ENCODE assay signal across 8 cellular contexts in genomic region chr16:15672127-15672513, GRCh38. TPM values are rescaled to one million over a fixed set of nuclear protein-coding genes. Genes with fewer than 3 reads are reported as not detected.
DNase-seq lines count a peak whose midpoint lies in the region; FAIRE-seq and TF ChIP-seq lines count a peak whose summit lies in the region.
"Not testable (repeated sequence)": the region's sequence is repeated elsewhere in the genome, so short reads cannot be mapped to it uniquely, and the experiment has no call there.

No MANE protein-coding gene starts in this region.

- peak overlapping the region; percentile 66 for H3K4me3 Mint-ChIP-seq in activated CD4-positive, alpha-beta T cell treated with anti-CD3 and anti-CD28 coated beads, Interleukin-2, amount 10 ng/mL, durations not matched to agents 24 days and 14 days
- not testable (repeated sequence) for H3K4me3 Mint-ChIP-seq in endodermal cell
- peak overlapping the region; percentile 58 for H3K4me3 Mint-ChIP-seq in neural crest cell

- not testable (repeated sequence) for H3K9ac ChIP-seq in endodermal cell (ENCODE audit: extremely low read depth, low read length, poor library complexity, severe bottlenecking)
- H3K9ac ChIP-seq in kidney (ENCODE audit: low read length in 2 of 2) = peak overlapping the region in 1 of 2 donors; percentile 46

- 85 to 92% (median 90%) methylated on average over 10 of the region's 10 CpGs for WGBS in adrenal gland, 4 donors
- WGBS in endodermal cell (ENCODE audit: insufficient coverage in 1 of 2, insufficient read length in 1 of 2), 2 experiments = 88 to 96% methylated on average over 9 to 10 of the region's 10 CpGs
- WGBS in stomach, 5 donors = 88 to 96% (median 92%) methylated on average over 10 of the region's 10 CpGs

- not testable (repeated sequence) for TF ChIP-seq EP300 in Ishikawa (IDR thresholded peaks at IDR 0.05; ENCODE audit: borderline replicate concordance); stomach (IDR thresholded peaks at IDR 0.05)

- not testable (repeated sequence) for H3K9me3 Mint-ChIP-seq in activated CD4-positive, alpha-beta T cell treated with anti-CD3 and anti-CD28 coated beads, Interleukin-2, amount 10 ng/mL, durations not matched to agents 24 days and 14 days; endodermal cell; neural crest cell

- H3K27ac Mint-ChIP-seq in activated CD4-positive, alpha-beta T cell treated with anti-CD3 and anti-CD28 coated beads, Interleukin-2, amount 10 ng/mL, durations not matched to agents 24 days and 14 days = peak overlapping the region; percentile 90
- H3K27ac Mint-ChIP-seq in endodermal cell (peak overlapping the region; percentile 58), neural crest cell (ENCODE audit: unreplicated experiment) (peak overlapping the region; percentile 98)

- not testable (repeated sequence) for H3K79me2 ChIP-seq in ACC112 (ENCODE audit: control insufficient read depth, insufficient read depth, low read length, unreplicated experiment)

- TF ChIP-seq RAD21 in Ishikawa (IDR thresholded peaks at IDR 0.05; ENCODE audit: low read depth) = not testable (repeated sequence)

- peak overlapping the region; percentile 2; the same call in 1 of the 2 replicates for H3K4me3 ChIP-seq in ACC112 (ENCODE audit: low read depth, low read length)
- H3K4me3 ChIP-seq in adrenal gland; endodermal cell (ENCODE audit: low read length); kidney (ENCODE audit: low read length in 2 of 2); stomach: not testable (repeated sequence)

- FAIRE-seq in kidney (lab: Jason Lieb, UNC) = not testable (repeated sequence)

- not testable (repeated sequence) for H3K27me3 Mint-ChIP-seq in activated CD4-positive, alpha-beta T cell treated with anti-CD3 and anti-CD28 coated beads, Interleukin-2, amount 10 ng/mL, durations not matched to agents 24 days and 14 days; endodermal cell (ENCODE audit: insufficient read depth); neural crest cell (ENCODE audit: low read depth)

- peaks cover 49% of the 10 kb centered on the region for H3K36me3 Mint-ChIP-seq in activated CD4-positive, alpha-beta T cell treated with anti-CD3 and anti-CD28 coated beads, Interleukin-2, amount 10 ng/mL, durations not matched to agents 24 days and 14 days (ENCODE audit: low read depth)
- peaks cover 53% of the 10 kb centered on the region for H3K36me3 Mint-ChIP-seq in endodermal cell (ENCODE audit: low read depth)
- not testable (repeated sequence) for H3K36me3 Mint-ChIP-seq in neural crest cell (ENCODE audit: low read depth)

- H3K9me3 ChIP-seq in adrenal gland (replicated peaks in 1 of 3); endodermal cell (ENCODE audit: control insufficient read depth, low read length); kidney (ENCODE audit: control insufficient read depth in 1 of 2, low read length in 2 of 2); stomach: not testable (repeated sequence)

- not testable (repeated sequence) for TF ChIP-seq POLR2A in adrenal gland (IDR thresholded peaks at IDR 0.05); stomach (IDR thresholded peaks at IDR 0.05)

- not testable (repeated sequence) for DNase-seq in activated CD4-positive, alpha-beta T cell treated with anti-CD3 and anti-CD28 coated beads, Interleukin-2, amount 10 ng/mL, durations not matched to agents 24 days and 14 days; adrenal gland; endodermal cell; kidney; neural crest cell (ENCODE audit: low read depth, low spot score); stomach

- peak overlapping the region; percentile 90 for H3K27ac ChIP-seq in ACC112 (ENCODE audit: low read depth, low read length)
- H3K27ac ChIP-seq in adrenal gland = peak overlapping the region in 3 of 5 donors; percentile 49 to 89 (median 78)
- H3K27ac ChIP-seq in endodermal cell (ENCODE audit: low read depth, low read length) = peak overlapping the region; percentile 60
- peak overlapping the region; percentile 34 to 87 for H3K27ac ChIP-seq in kidney (ENCODE audit: low read depth in 2 of 2, low read length in 2 of 2)
- H3K27ac ChIP-seq in stomach = peak overlapping the region in 4 of 5 donors; percentile 75 to 90 (median 82)

- intact Hi-C loops in activated CD4-positive, alpha-beta T cell treated with anti-CD3 and anti-CD28 coated beads, Interleukin-2, amount 10 ng/mL, durations not matched to agents 24 days and 14 days (cut with micrococcal nuclease) = loop anchor here (2.0 kb wide), 1 partner anchor 21 kb away; the partner anchor contains the start of gene NDE1
- intact Hi-C loops in adrenal gland (cut with DNase I); kidney (cut with DNase I); stomach (cut with DNase I; ENCODE audit: low total_unique reads): not testable (repeated sequence)

- not testable (repeated sequence) for H2AFZ ChIP-seq in ACC112 (ENCODE audit: low read length, unreplicated experiment)

- not testable (repeated sequence) for H3K36me3 ChIP-seq in ACC112 (ENCODE audit: insufficient read depth, low read length); kidney (ENCODE audit: control insufficient read depth in 1 of 2, insufficient read depth in 2 of 2, low read length in 2 of 2)
- H3K36me3 ChIP-seq in adrenal gland (replicated peaks in 1 of 2) = peaks cover 0 to 20% of the 10 kb centered on the region in 2 donors
- peaks cover 19% of the 10 kb centered on the region for H3K36me3 ChIP-seq in endodermal cell (ENCODE audit: control insufficient read depth, insufficient read depth, low read length)
- peaks cover 23 to 75% (median 62%) of the 10 kb centered on the region in 4 donors for H3K36me3 ChIP-seq in stomach

- TF ChIP-seq CTCF in adrenal gland (IDR thresholded peaks at IDR 0.05); endodermal cell (conservative IDR thresholded peaks at IDR 0.05); kidney (IDR thresholded peaks at IDR 0.05; ENCODE audit: borderline replicate concordance, extremely low read depth, insufficient read depth); neural crest cell (conservative IDR thresholded peaks at IDR 0.05); stomach (IDR thresholded peaks at IDR 0.05): not testable (repeated sequence)

- peaks cover 23% of the 10 kb centered on the region for H3K4me1 ChIP-seq in ACC112 (ENCODE audit: control insufficient read depth, insufficient read depth, low read length, unreplicated experiment)
- not testable (repeated sequence) for H3K4me1 ChIP-seq in adrenal gland (replicated peaks in 1 of 2); endodermal cell (ENCODE audit: control insufficient read depth, insufficient read depth, low read length); kidney (ENCODE audit: control insufficient read depth in 1 of 2, insufficient read depth in 1 of 2, low read depth in 1 of 2, low read length in 2 of 2)
- H3K4me1 ChIP-seq in stomach = peaks cover 0 to 26% (median 10%) of the 10 kb centered on the region in 4 donors

- H3K27me3 ChIP-seq in ACC112 (ENCODE audit: insufficient read depth, low read length); adrenal gland; endodermal cell (ENCODE audit: control insufficient read depth, insufficient read depth, low read length, poor library complexity, severe bottlenecking); stomach: not testable (repeated sequence)

- H3K4me1 Mint-ChIP-seq in activated CD4-positive, alpha-beta T cell treated with anti-CD3 and anti-CD28 coated beads, Interleukin-2, amount 10 ng/mL, durations not matched to agents 24 days and 14 days = peaks cover 46% of the 10 kb centered on the region
- not testable (repeated sequence) for H3K4me1 Mint-ChIP-seq in endodermal cell
- H3K4me1 Mint-ChIP-seq in neural crest cell = peaks cover 44% of the 10 kb centered on the region

TF ChIP-seq in Ishikawa, 13 proteins besides CTCF, POLR2A, EP300 and RAD21:
- TF ChIP-seq CEBPB (IDR thresholded peaks at IDR 0.05) = 0 out of 2 replicates have a peak, but pooled peaks have one; percentile 10

RNA-seq across cellular contexts. Expression of gene NDE1, which starts 22.1 kb away (rescaled TPM):
- total RNA-seq in activated CD4-positive, alpha-beta T cell treated with anti-CD3 and anti-CD28 coated beads, Interleukin-2, amount 10 ng/mL, durations not matched to agents 24 days and 14 days = 85.4 and 85.8 TPM in 2 replicates
- total RNA-seq in adrenal gland (10 to 100 TPM in 7 of 8 donors, 1 to 10 TPM in 1; 6.3 to 21.6 (median 19.6) TPM), endodermal cell (10 to 100 TPM; 60.5 to 69.2 TPM), kidney (31.7 TPM), neural crest cell (72.2 and 74.0 TPM in 2 replicates), stomach (100 to 1,000 TPM in 1 of 5 donors, 10 to 100 TPM in 4; 26.2 to 286 (median 28.6) TPM)
- polyA plus RNA-seq in adrenal gland (10 to 100 TPM in 1 of 3 donors, 1 to 10 TPM in 2; 3.1 to 10.9 (median 9.3) TPM), kidney (ENCODE audit: insufficient read depth, low read depth, low replicate concordance) (4.6 TPM), stomach (10 to 100 TPM in 1 of 3 donors, 1 to 10 TPM in 2; 6.7 to 13.9 (median 8.1) TPM)
- polyA plus RNA-seq in endodermal cell (2013, experiment 1 of 2) = 75.0 TPM
- 73.9 TPM for polyA plus RNA-seq in endodermal cell (2013, experiment 2 of 2)

RNA-seq across cellular contexts. Expression of gene MARF1, which starts 29.2 kb away (rescaled TPM):
- total RNA-seq in activated CD4-positive, alpha-beta T cell treated with anti-CD3 and anti-CD28 coated beads, Interleukin-2, amount 10 ng/mL, durations not matched to agents 24 days and 14 days = 55.6 and 56.2 TPM in 2 replicates
- 10 to 100 TPM; 29.6 to 77.9 (median 38.4) TPM for total RNA-seq in adrenal gland
- 10 to 100 TPM; 13.2 to 32.6 (median 21.5) TPM for polyA plus RNA-seq in adrenal gland
- total RNA-seq in endodermal cell = 10 to 100 TPM; 39.3 to 39.6 TPM
- 29.8 TPM for polyA plus RNA-seq in endodermal cell (2013, experiment 1 of 2)
- 25.0 TPM for polyA plus RNA-seq in endodermal cell (2013, experiment 2 of 2)
- 80.7 TPM for total RNA-seq in kidney
- polyA plus RNA-seq in kidney (ENCODE audit: insufficient read depth, low read depth, low replicate concordance) = 17.5 TPM
- total RNA-seq in neural crest cell = 52.7 and 60.1 TPM in 2 replicates
- 10 to 100 TPM; 36.9 to 65.3 (median 57.1) TPM for total RNA-seq in stomach
- polyA plus RNA-seq in stomach = 10 to 100 TPM; 15.5 to 24.6 (median 16.1) TPM
